ENCODE assay signal across 1 cellular context in the genomic region with DNA sequence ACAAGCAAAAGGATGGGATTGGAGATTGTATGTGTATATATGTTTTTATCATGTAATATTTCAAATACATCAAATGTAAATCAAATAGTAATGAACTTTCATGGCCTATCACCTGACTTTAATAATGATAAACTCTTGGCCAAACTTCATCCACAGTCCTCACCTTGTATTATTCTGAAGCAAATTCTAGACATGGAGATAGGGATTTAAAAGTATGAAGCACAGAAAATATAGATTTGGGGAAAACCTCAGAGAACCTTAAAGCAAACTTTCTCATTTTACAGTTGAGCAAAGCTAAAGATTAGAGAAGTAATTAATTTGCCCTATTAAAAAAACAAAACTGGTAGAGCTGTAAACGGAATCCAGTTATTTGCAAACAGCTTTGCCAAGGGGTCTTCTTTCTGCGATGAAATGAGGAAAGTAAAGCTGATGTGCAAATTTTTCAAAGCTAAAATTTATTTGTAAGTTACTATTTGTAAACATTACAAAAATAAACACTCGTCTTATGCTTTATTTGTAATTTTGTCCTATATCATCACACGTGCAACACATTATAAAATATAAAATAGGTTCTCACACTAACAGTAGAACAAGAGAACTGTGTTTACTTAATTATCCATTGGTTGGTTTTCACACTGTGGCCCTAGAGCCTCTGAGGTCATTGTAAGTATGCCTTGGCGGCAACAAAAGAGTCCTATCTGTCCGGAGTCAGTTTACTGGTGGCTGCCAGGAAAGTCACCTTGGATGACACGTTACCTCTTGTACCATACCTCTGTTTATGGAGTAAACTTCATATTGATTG.
TF ChIP-seq lines count a peak whose summit lies in the region.

No MANE protein-coding gene starts in this region.

TF ChIP-seq in endothelial cell of umbilical vein, 7 proteins besides CTCF, POLR2A, EP300 and RAD21:
- TF ChIP-seq GATA2 (IDR thresholded peaks at IDR 0.05; ENCODE audit: insufficient read depth, insufficient read length, low read depth, low read length), result no peak
- TF ChIP-seq POLR2AphosphoS5 (IDR thresholded peaks at IDR 0.05; ENCODE audit: insufficient read depth, low read depth, low read length), result no peak
- TF ChIP-seq FOS (IDR thresholded peaks at IDR 0.05; ENCODE audit: borderline replicate concordance, insufficient read depth, low read length), result no peak
- no peak for TF ChIP-seq JUN (IDR thresholded peaks at IDR 0.05; ENCODE audit: borderline replicate concordance, insufficient read depth, insufficient read length, low read depth)
- no peak for TF ChIP-seq MAX (IDR thresholded peaks at IDR 0.05; ENCODE audit: insufficient read depth, insufficient read length)
- no peak for TF ChIP-seq EZH2 (IDR thresholded peaks at IDR 0.05; ENCODE audit: borderline replicate concordance, low read depth, low read length, severe bottlenecking)
- TF ChIP-seq MYC (IDR thresholded peaks at IDR 0.05; ENCODE audit: low read depth, low read length), result no peak
